Comparison of ENCODE assay signal across 27 cellular contexts in genomic region chr4:52317981-52318380, GRCh38.
DNase-seq lines count a peak whose midpoint lies in the region; ATAC-seq, FAIRE-seq and TF ChIP-seq lines count a peak whose summit lies in the region.
"Had no signal": no experiment of that assay in that cellular context is flagged by ENCODE, and none has a peak within 500 bp of the region (broad histone marks: within the 10 kb centered on the region; RNA-seq: fewer than 3 reads in every experiment).

No MANE protein-coding gene starts in this region.

- FAIRE-seq in GM12891 (lab: Jason Lieb, UNC) = no peak
- no peak for FAIRE-seq in bronchial epithelial cell (lab: Jason Lieb, UNC)
- no peak for FAIRE-seq in D721Med (lab: Jason Lieb, UNC)
- FAIRE-seq: A549, GM12878, GM19239 had no signal

- no peak overlapping the region for H3K27ac Mint-ChIP-seq in T-helper 2 cell treated with Interferon-gamma antibody and Interleukin-4, amounts not matched to agents 5 μg/mL and 100 μg/mL, for 36 hours
- H3K27ac Mint-ChIP-seq: CD4-positive, alpha-beta T cell had no signal

- no peaks in the 10 kb centered on the region for H3K27me3 Mint-ChIP-seq in T-helper 2 cell treated with Interferon-gamma antibody and Interleukin-4, amounts not matched to agents 5 μg/mL and 100 μg/mL, for 36 hours (ENCODE audit: low read depth)
- H3K27me3 Mint-ChIP-seq: CD4-positive, alpha-beta T cell had no signal

- H3K4me3 ChIP-seq in bronchial epithelial cell (ENCODE audit: low read depth, low read length) = no peak overlapping the region
- H3K4me3 ChIP-seq: A549; BLaER1 treated with 17β-estradiol and CSF1 and Interleukin-3, amounts not matched to agents 10 nM and 100 nM; GM12878; MG63; Peyer's patch had no signal

- H3K4me3 Mint-ChIP-seq in T-helper 2 cell treated with Interferon-gamma antibody and Interleukin-4, amounts not matched to agents 5 μg/mL and 100 μg/mL, for 36 hours = no peak overlapping the region
- H3K4me3 Mint-ChIP-seq: CD4-positive, alpha-beta T cell had no signal

- ATAC-seq in GM18519 (IDR thresholded peaks at IDR 0.05; ENCODE audit: low FRiP score, unreplicated experiment) = no peak
- ATAC-seq: A549, GM12878 had no signal

- TF ChIP-seq POLR2A in GM12891 (IDR thresholded peaks at IDR 0.05; ENCODE audit: low read depth, low read length) = no peak

- no peaks in the 10 kb centered on the region for H3K27me3 ChIP-seq in bronchial epithelial cell (ENCODE audit: control insufficient read depth, insufficient read depth, low read length)
- H3K27me3 ChIP-seq: BLaER1 treated with 17β-estradiol and CSF1 and Interleukin-3, amounts not matched to agents 10 nM and 100 nM; Peyer's patch had no signal

- TF ChIP-seq CTCF in bronchial epithelial cell (IDR thresholded peaks at IDR 0.05; ENCODE audit: insufficient read depth, low read length, severe bottlenecking) (no peak), D721Med (IDR thresholded peaks at IDR 0.05; ENCODE audit: insufficient read depth, missing control alignments) (no peak)

- no peaks in the 10 kb centered on the region for H3K4me1 Mint-ChIP-seq in T-helper 2 cell treated with Interferon-gamma antibody and Interleukin-4, amounts not matched to agents 5 μg/mL and 100 μg/mL, for 36 hours (ENCODE audit: low read depth)

- DNase-seq in GM12891 (ENCODE audit: insufficient read length, low spot score) (no peak), NCI-H69 (lab: John Stamatoyannopoulos, UW) (peak; percentile 7), bronchial epithelial cell (ENCODE audit: low read depth) (peak; percentile 95), left kidney (ENCODE audit: low read depth, low spot score) (peak; percentile 18), D721Med (ENCODE audit: insufficient read length, low spot score) (no peak), NCI-H1417 treated with DMSO at 0.1 percent for 48 hours (lab: John Stamatoyannopoulos, UW) (no peak)
- DNase-seq in T-helper 2 cell treated with Interferon-gamma antibody and Interleukin-4, amounts not matched to agents 5 μg/mL and 100 μg/mL, for 36 hours (ENCODE audit: low spot score) = no peak
- DNase-seq: AML-193; CD4-positive, alpha-beta T cell; DMS53; EL; GDM1; H7; KBM-7; MG63; NCI-H1105 treated with DMSO at 0.1 percent for 48 hours; NCI-H2029 treated with DMSO at 0.1 percent for 48 hours; NCI-H2227 treated with DMSO at 0.1 percent for 48 hours; NCI-H526 treated with DMSO at 0.1 percent for 48 hours; Peyer's patch; SK-N-SH; SW 1271 had no signal

- H3K36me3 Mint-ChIP-seq in T-helper 2 cell treated with Interferon-gamma antibody and Interleukin-4, amounts not matched to agents 5 μg/mL and 100 μg/mL, for 36 hours (ENCODE audit: low read depth) = no peaks in the 10 kb centered on the region

- no peaks in the 10 kb centered on the region for H3K9me3 Mint-ChIP-seq in T-helper 2 cell treated with Interferon-gamma antibody and Interleukin-4, amounts not matched to agents 5 μg/mL and 100 μg/mL, for 36 hours

- H3K36me3 ChIP-seq in bronchial epithelial cell (ENCODE audit: control insufficient read depth, insufficient read depth, low read length) = no peaks in the 10 kb centered on the region
- H3K36me3 ChIP-seq: BLaER1 treated with 17β-estradiol and CSF1 and Interleukin-3, amounts not matched to agents 10 nM and 100 nM; MG63; Peyer's patch had no signal

TF ChIP-seq in GM12891, 5 proteins besides CTCF, POLR2A, EP300 and RAD21:
- TF ChIP-seq TAF1 (IDR thresholded peaks at IDR 0.05; ENCODE audit: low read depth, low read length) (no peak), POLR2AphosphoS5 (IDR thresholded peaks at IDR 0.05; ENCODE audit: low read depth, low read length) (no peak), POU2F2 (IDR thresholded peaks at IDR 0.05; ENCODE audit: low read depth, low read length) (peak; percentile 66; the same call in 1 of the 2 replicates), PAX5 (IDR thresholded peaks at IDR 0.05; ENCODE audit: insufficient read depth, low read length, severe bottlenecking) (no peak), SPI1 (IDR thresholded peaks at IDR 0.05; ENCODE audit: low read depth, low read length) (no peak)

Comparison
In these comparisons a context has a peak if more than half of its experiments do, and no peak if none do; other contexts are left out.
1. DNase-seq: peak in NCI-H69 (single experiment), bronchial epithelial cell (single experiment) and left kidney (single experiment); none in GM12891 (single experiment), D721Med (single experiment), NCI-H1417 treated with DMSO at 0.1 percent for 48 hours (single experiment) and T-helper 2 cell treated with Interferon-gamma antibody and Interleukin-4, amounts not matched to agents 5 μg/mL and 100 μg/mL, for 36 hours (single experiment).